28 cellular contexts compared by ENCODE assay signal in genomic region chr10:120217736-120218135, GRCh38.
"Had no signal": no experiment of that assay in that cellular context is flagged by ENCODE, and none has a peak within 500 bp of the region (broad histone marks: within the 10 kb centered on the region; RNA-seq: fewer than 3 reads in every experiment).

No MANE protein-coding gene starts in this region.

- H3K4me1 Mint-ChIP-seq: activated CD4-positive, alpha-beta memory T cell treated with anti-CD3 and anti-CD28 coated beads, Interleukin-2, amount 10 ng/mL, durations not matched to agents 7 days and 5 days; activated CD4-positive, alpha-beta T cell treated with anti-CD3 and anti-CD28 coated beads, Interleukin-2, amount 10 ng/mL, durations not matched to agents 24 days and 14 days; activated T-helper 17 cell treated with anti-CD3 and anti-CD28 coated beads, Interleukin-2, amount 50 U/mL, for 72 hours; naive thymus-derived CD4-positive, alpha-beta T cell; neural crest cell; stimulated activated effector memory CD8-positive, alpha-beta T cell treated with anti-CD3 and anti-CD28 coated beads, Interleukin-12 subunit alpha, Interleukin-12 subunit beta, amount 100 ng/mL, for 72 hours; T-helper 17 cell had no signal

- H3K4me1 ChIP-seq: gastroesophageal sphincter, parathyroid adenoma, psoas muscle, sigmoid colon had no signal

- H3K9me3 Mint-ChIP-seq: activated CD4-positive, alpha-beta memory T cell treated with anti-CD3 and anti-CD28 coated beads, Interleukin-2, amount 10 ng/mL, durations not matched to agents 7 days and 5 days; activated CD4-positive, alpha-beta T cell treated with anti-CD3 and anti-CD28 coated beads, Interleukin-2, amount 10 ng/mL, durations not matched to agents 24 days and 14 days; activated T-helper 17 cell treated with anti-CD3 and anti-CD28 coated beads, Interleukin-2, amount 50 U/mL, for 72 hours; stimulated activated effector memory CD8-positive, alpha-beta T cell treated with anti-CD3 and anti-CD28 coated beads, Interleukin-12 subunit alpha, Interleukin-12 subunit beta, amount 100 ng/mL, for 72 hours; stimulated activated naive CD8-positive, alpha-beta T cell treated with anti-CD3 and anti-CD28 coated beads, Interleukin-15, Interleukin-2, amounts not matched to agents 100 ng/mL and 50 ng/mL, for 24 hours had no signal

- H3K27me3 ChIP-seq: gastroesophageal sphincter, sigmoid colon had no signal

- H3K36me3 ChIP-seq: gastroesophageal sphincter, sigmoid colon, thoracic aorta had no signal

- H3K79me2 ChIP-seq: parathyroid adenoma had no signal

- H3K9me3 ChIP-seq: psoas muscle, sigmoid colon, thoracic aorta had no signal

- H3K4me3 Mint-ChIP-seq: activated CD4-positive, alpha-beta memory T cell treated with anti-CD3 and anti-CD28 coated beads, Interleukin-2, amount 10 ng/mL, durations not matched to agents 7 days and 5 days; activated CD4-positive, alpha-beta T cell treated with anti-CD3 and anti-CD28 coated beads, Interleukin-2, amount 10 ng/mL, durations not matched to agents 24 days and 14 days; activated T-cell treated with anti-CD3 and anti-CD28 coated beads, Interleukin-2, amount 50 U/mL, for 4 hours; activated T-helper 17 cell treated with anti-CD3 and anti-CD28 coated beads, Interleukin-2, amount 50 U/mL, for 72 hours; naive thymus-derived CD4-positive, alpha-beta T cell; neural crest cell; stimulated activated effector memory CD8-positive, alpha-beta T cell treated with anti-CD3 and anti-CD28 coated beads, Interleukin-12 subunit alpha, Interleukin-12 subunit beta, amount 100 ng/mL, for 72 hours; stimulated activated naive CD8-positive, alpha-beta T cell treated with anti-CD3 and anti-CD28 coated beads, Interleukin-15, Interleukin-2, amounts not matched to agents 100 ng/mL and 50 ng/mL, for 24 hours; T-helper 17 cell had no signal

- H2AFZ ChIP-seq: parathyroid adenoma had no signal

- H3K27ac ChIP-seq: gastroesophageal sphincter, parathyroid adenoma, psoas muscle, sigmoid colon, thoracic aorta had no signal

- H3K9ac ChIP-seq: parathyroid adenoma had no signal

- H3K27me3 Mint-ChIP-seq: activated CD4-positive, alpha-beta memory T cell treated with anti-CD3 and anti-CD28 coated beads, Interleukin-2, amount 10 ng/mL, durations not matched to agents 7 days and 5 days; activated CD4-positive, alpha-beta T cell treated with anti-CD3 and anti-CD28 coated beads, Interleukin-2, amount 10 ng/mL, durations not matched to agents 24 days and 14 days had no signal

- H3K27ac Mint-ChIP-seq: activated CD4-positive, alpha-beta memory T cell treated with anti-CD3 and anti-CD28 coated beads, Interleukin-2, amount 10 ng/mL, durations not matched to agents 7 days and 5 days; activated CD4-positive, alpha-beta T cell treated with anti-CD3 and anti-CD28 coated beads, Interleukin-2, amount 10 ng/mL, durations not matched to agents 24 days and 14 days; activated T-helper 17 cell treated with anti-CD3 and anti-CD28 coated beads, Interleukin-2, amount 50 U/mL, for 72 hours; naive thymus-derived CD4-positive, alpha-beta T cell; stimulated activated effector memory CD8-positive, alpha-beta T cell treated with anti-CD3 and anti-CD28 coated beads, Interleukin-12 subunit alpha, Interleukin-12 subunit beta, amount 100 ng/mL, for 72 hours; stimulated activated naive CD8-positive, alpha-beta T cell treated with anti-CD3 and anti-CD28 coated beads, Interleukin-15, Interleukin-2, amounts not matched to agents 100 ng/mL and 50 ng/mL, for 24 hours; T-helper 17 cell had no signal

- H3K36me3 Mint-ChIP-seq: stimulated activated effector memory CD8-positive, alpha-beta T cell treated with anti-CD3 and anti-CD28 coated beads, Interleukin-12 subunit alpha, Interleukin-12 subunit beta, amount 100 ng/mL, for 72 hours had no signal

- ATAC-seq: activated T-cell treated with anti-CD3 and anti-CD28 coated beads, Interleukin-2, amount 50 U/mL, for 4 hours; activated T-helper 17 cell treated with anti-CD3 and anti-CD28 coated beads, Interleukin-2, amount 50 U/mL, for 72 hours; gastroesophageal sphincter; left cardiac atrium; naive thymus-derived CD4-positive, alpha-beta T cell; psoas muscle; stimulated activated effector memory CD8-positive, alpha-beta T cell treated with anti-CD3 and anti-CD28 coated beads, Interleukin-12 subunit alpha, Interleukin-12 subunit beta, amount 100 ng/mL, for 72 hours; T-helper 17 cell had no signal

- H3K4me3 ChIP-seq: gastroesophageal sphincter, psoas muscle, sigmoid colon, thoracic aorta had no signal

- DNase-seq: activated CD4-positive, alpha-beta memory T cell treated with anti-CD3 and anti-CD28 coated beads, Interleukin-2, amount 10 ng/mL, durations not matched to agents 7 days and 5 days; activated CD4-positive, alpha-beta T cell treated with anti-CD3 and anti-CD28 coated beads, Interleukin-2, amount 10 ng/mL, durations not matched to agents 24 days and 14 days; activated CD4-positive, CD25-positive, alpha-beta regulatory T cell treated with anti-CD3 and anti-CD28 coated beads, Interleukin-2, amount 50 U/mL, for 72 hours; activated gamma-delta T cell treated with Interleukin-2 at 50 U/mL for 16 hours; activated naive CD4-positive, alpha-beta T cell treated with anti-CD3 and anti-CD28 coated beads, Interleukin-2, amount 50 U/mL, for 16 hours; activated T-cell treated with anti-CD3 and anti-CD28 coated beads, Interleukin-2, amount 50 U/mL, for 4 hours; amniotic stem cell; caudate nucleus; cortex of kidney; head of caudate nucleus; hippocampal formation; left cardiac atrium; midbrain; naive thymus-derived CD4-positive, alpha-beta T cell; nucleus accumbens; psoas muscle; sigmoid colon; small intestine; stimulated activated CD4-positive, alpha-beta T cell treated with anti-CD3 and anti-CD28 coated beads, Interleukin-4, amount 100 ng/mL, for 24 hours; T-helper 17 cell; T1000 had no signal
